In the genomic region with DNA sequence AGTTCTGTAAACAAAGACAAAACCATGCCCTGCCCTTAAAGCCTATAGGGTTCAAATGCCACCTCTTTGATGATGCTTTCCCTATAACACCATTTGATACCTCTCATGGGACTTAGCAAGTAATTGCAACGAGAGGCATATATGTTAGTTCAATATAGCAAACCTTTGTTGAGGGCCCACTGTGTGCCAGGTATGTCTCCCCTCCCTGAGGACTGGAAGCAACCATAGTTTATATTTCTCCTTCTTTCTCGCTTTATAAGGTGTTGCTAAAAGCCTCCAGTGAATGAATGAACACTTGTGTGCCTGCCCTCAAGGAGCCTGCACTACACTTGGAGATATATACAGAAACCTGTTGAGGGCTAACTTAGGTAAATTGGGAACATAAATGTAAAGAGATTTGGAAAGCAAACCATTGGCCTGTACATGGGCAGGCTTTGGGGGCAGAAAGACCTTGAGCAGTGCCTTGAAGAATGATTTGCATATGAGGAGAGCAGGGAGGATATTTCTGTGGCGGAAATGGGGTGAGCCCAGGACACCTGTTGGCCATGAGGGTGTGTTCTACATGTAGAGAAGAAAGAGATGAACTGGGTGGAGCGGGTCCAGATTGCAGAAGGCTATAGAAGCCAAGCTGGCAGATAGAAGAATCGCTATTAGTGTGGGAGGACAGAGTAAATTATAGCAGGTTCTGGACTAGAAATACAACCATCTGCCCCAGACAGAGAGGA, we compare ENCODE assay signal across 8 cellular contexts. TPM values are rescaled to one million over a fixed set of nuclear protein-coding genes. Genes with fewer than 3 reads are reported as not detected.
DNase-seq lines count a peak whose midpoint lies in the region; ATAC-seq and TF ChIP-seq lines count a peak whose summit lies in the region.

No MANE protein-coding gene starts in this region.

- H3K36me3 ChIP-seq in HEK293 (ENCODE audit: control insufficient read depth in 2 of 2, insufficient read depth in 1 of 2, low read length in 2 of 2) (peaks cover 0 to 11% of the 10 kb centered on the region in 2 experiments; a peak in 2 of 3 replicates), PC-9 (ENCODE audit: low read depth) (no peaks in the 10 kb centered on the region), mesodermal cell (ENCODE audit: control insufficient read depth, insufficient read depth, low read length) (peaks cover 12% of the 10 kb centered on the region)

- peaks cover 14% of the 10 kb centered on the region; the same call in 1 of the 2 replicates for H3F3A ChIP-seq in PC-9 (ENCODE audit: insufficient read depth, low read depth)

- peaks cover 28% of the 10 kb centered on the region for H3K4me1 Mint-ChIP-seq in activated CD4-positive, alpha-beta T cell treated with anti-CD3 and anti-CD28 coated beads for 36 hours

- H3K9me3 Mint-ChIP-seq in activated CD4-positive, alpha-beta T cell treated with anti-CD3 and anti-CD28 coated beads for 36 hours (ENCODE audit: low read depth): no peaks in the 10 kb centered on the region

- H3K4me1 ChIP-seq in HEK293 (ENCODE audit: control insufficient read depth, insufficient read depth, low read length) (peaks cover 6% of the 10 kb centered on the region; the same call in 1 of the 2 replicates), PC-9 (replicated peaks; ENCODE audit: insufficient read depth) (peaks cover 27% of the 10 kb centered on the region), mesodermal cell (ENCODE audit: control insufficient read depth, insufficient read depth, low read length, poor library complexity, severe bottlenecking) (peaks cover 15% of the 10 kb centered on the region)

- H3K79me2 ChIP-seq in PC-9 (ENCODE audit: low read depth): peaks cover 24% of the 10 kb centered on the region

- H3K4me2 ChIP-seq in PC-9: peak overlapping the region; percentile 75

- H3K27ac ChIP-seq in HEK293 (ENCODE audit: extremely low read depth, low read depth, low read length) (no peak overlapping the region), PC-9 (no peak overlapping the region), mesodermal cell (ENCODE audit: low read depth, low read length, severe bottlenecking) (peak overlapping the region; percentile 10)

- H3K27me3 Mint-ChIP-seq in activated CD4-positive, alpha-beta T cell treated with anti-CD3 and anti-CD28 coated beads for 36 hours: no peaks in the 10 kb centered on the region

- WGBS in mesodermal cell (ENCODE audit: insufficient coverage in 2 of 2), 2 experiments: 94% methylated on average over 3 of the region's 5 CpGs

- peaks cover 6% of the 10 kb centered on the region for H3K36me3 Mint-ChIP-seq in activated CD4-positive, alpha-beta T cell treated with anti-CD3 and anti-CD28 coated beads for 36 hours (ENCODE audit: low read depth)

- no peaks in the 10 kb centered on the region for H3K9me2 ChIP-seq in PC-9 (ENCODE audit: insufficient read depth)

- POLR2A ChIA-PET in activated CD4-positive, alpha-beta T cell treated with anti-CD3 and anti-CD28 coated beads for 36 hours (lab: Charles Lee): no interaction called here
- POLR2A ChIA-PET in HEK293 (lab: Yijun Ruan, JAX) (no interaction called here), PC-9 (lab: Charles Lee; ENCODE audit: unreplicated experiment) (no interaction called here)

- no TSS peak for BruUV-seq in PC-9 (replicated peaks; lab: Mats Ljungman, UMichigan)

- intact Hi-C loops in activated CD4-positive, alpha-beta T cell treated with anti-CD3 and anti-CD28 coated beads for 36 hours (cut with DNase I, micrococcal nuclease): loop anchor here (1.0 to 10.0 kb wide), 9 partner anchors 33 to 1438 kb away; partner anchors contain the start of genes CRY1 (in 1 of the 2), POLR3B (in 1 of the 2), PWP1 (in 1 of the 2) and RIC8B (in 1 of the 2)
- intact Hi-C loops in PC-9 (cut with micrococcal nuclease; ENCODE audit: unreplicated experiment): loop anchor here (5.0 kb wide), 1 partner anchor 708 kb away; the partner anchor contains the start of gene TMEM263

- no peak for TF ChIP-seq CTCF in HEK293 (tag by site-specific recombination; IDR thresholded peaks at IDR 0.05)
- TF ChIP-seq CTCF in PC-9 (conservative IDR thresholded peaks at IDR 0.05): no peak

- H3K27me3 ChIP-seq in PC-9 (ENCODE audit: insufficient read depth, low read depth): no peaks in the 10 kb centered on the region

- CTCF ChIA-PET in activated CD4-positive, alpha-beta T cell treated with anti-CD3 and anti-CD28 coated beads for 36 hours (lab: Charles Lee): interaction anchor here (0.8 to 1.0 kb wide), 2 partner anchors 22 to 51 kb away, joined by 3 to 5 read pairs; no protein-coding TSS in a partner anchor
- CTCF ChIA-PET in HEK293 (lab: Yijun Ruan, JAX): no interaction called here
- CTCF ChIA-PET in PC-9 (lab: Charles Lee): no interaction called here

- H3K4me3 Mint-ChIP-seq in activated CD4-positive, alpha-beta T cell treated with anti-CD3 and anti-CD28 coated beads for 36 hours: no peak overlapping the region

- H3K9me3 ChIP-seq in HEK293 (ENCODE audit: control insufficient read depth, insufficient read depth, low read depth, low read length): no peaks in the 10 kb centered on the region
- H3K9me3 ChIP-seq in PC-9 (ENCODE audit: insufficient read depth, low read depth): no peaks in the 10 kb centered on the region
- no peaks in the 10 kb centered on the region for H3K9me3 ChIP-seq in mesodermal cell (ENCODE audit: control insufficient read depth, low read length)

- DNase-seq in activated CD4-positive, alpha-beta T cell treated with anti-CD3 and anti-CD28 coated beads for 36 hours: no peak
- no peak for DNase-seq in activated CD4-positive, alpha-beta T cell treated with anti-CD3 and anti-CD28 coated beads for 48 hours
- DNase-seq in PC-9: no peak
- DNase-seq in NCI-H1048 (lab: John Stamatoyannopoulos, UW): no peak
- no peak for DNase-seq in activated CD4-positive, alpha-beta T cell treated with anti-CD3 and anti-CD28 coated beads, Interleukin-2, amount 50 U/mL, for 4 hours
- DNase-seq in DMS79 treated with DMSO at 0.1 percent for 48 hours (lab: John Stamatoyannopoulos, UW): no peak

- peak overlapping the region; percentile 5 for H3K27ac Mint-ChIP-seq in activated CD4-positive, alpha-beta T cell treated with anti-CD3 and anti-CD28 coated beads for 36 hours

- ATAC-seq in activated CD4-positive, alpha-beta T cell treated with anti-CD3 and anti-CD28 coated beads for 36 hours: no peak

- peaks cover 7% of the 10 kb centered on the region; the same call in 1 of the 2 replicates for H4K20me1 ChIP-seq in PC-9 (ENCODE audit: insufficient read depth)

- H2AFZ ChIP-seq in PC-9: no peak overlapping the region

- no peak overlapping the region for H3K4me3 ChIP-seq in HEK293 (ENCODE audit: low read depth, low read length)
- no peak overlapping the region for H3K4me3 ChIP-seq in PC-9
- no peak overlapping the region for H3K4me3 ChIP-seq in mesodermal cell (ENCODE audit: extremely low read depth, insufficient read depth, low read length, poor library complexity, severe bottlenecking)

TF ChIP-seq in HEK293, 187 proteins besides CTCF, POLR2A, EP300 and RAD21:
- TF ChIP-seq ZNF776 (tag by site-specific recombination; IDR thresholded peaks at IDR 0.05; ENCODE audit: borderline replicate concordance) (no peak), ZNF37A (tag by site-specific recombination; IDR thresholded peaks at IDR 0.05) (no peak), SCRT1 (tag by site-specific recombination; IDR thresholded peaks at IDR 0.05; ENCODE audit: borderline replicate concordance) (peak; percentile 22; the same call in 1 of the 2 replicates), ZNF239 (tag by site-specific recombination; IDR thresholded peaks at IDR 0.05) (peak; percentile 71; the same call in 1 of the 2 replicates), SCRT2 (tag by site-specific recombination; IDR thresholded peaks at IDR 0.05) (peak; percentile 87), ZNF140 (tag by site-specific recombination; IDR thresholded peaks at IDR 0.05) (no peak), ZNF639 (tag by site-specific recombination; IDR thresholded peaks at IDR 0.05) (no peak), REPIN1 (tag by site-specific recombination; IDR thresholded peaks at IDR 0.05; ENCODE audit: low read depth) (no peak)

RNA-seq across cellular contexts. Expression of gene CKAP4, which starts 1.8 kb away (rescaled TPM):
- 10 to 100 TPM; 13.7 to 15.6 TPM for total RNA-seq in activated CD4-positive, alpha-beta T cell treated with anti-CD3 and anti-CD28 coated beads for 36 hours
- 73.6 and 81.5 TPM in 2 replicates for total RNA-seq in PC-9 (2021)
- 278 TPM for polyA plus RNA-seq in mesodermal cell (2013, experiment 1 of 2)
- 250 TPM for polyA plus RNA-seq in mesodermal cell (2013, experiment 2 of 2)

RNA-seq across cellular contexts. Expression of gene TCP11L2, which starts 53.0 kb away (rescaled TPM):
- total RNA-seq in activated CD4-positive, alpha-beta T cell treated with anti-CD3 and anti-CD28 coated beads for 36 hours: 10 to 100 TPM in 1 of 2 experiments, 1 to 10 TPM in 1; 8.6 to 11.8 TPM
- total RNA-seq in PC-9 (2021): 34.6 and 35.1 TPM in 2 replicates
- 12.3 TPM for polyA plus RNA-seq in mesodermal cell (2013, experiment 1 of 2)
- 13.3 TPM for polyA plus RNA-seq in mesodermal cell (2013, experiment 2 of 2)
